Comparison of ENCODE assay signal across 8 cellular contexts in genomic region chr20:17968366-17969275, GRCh38. TPM values are rescaled to one million over a fixed set of nuclear protein-coding genes. Genes with fewer than 3 reads are reported as not detected.
DNase-seq lines count a peak whose midpoint lies in the region; ATAC-seq, FAIRE-seq and TF ChIP-seq lines count a peak whose summit lies in the region.

TSS of gene MGME1 (plus strand) at chr20:17969018. CDS start at chr20:17969860, 842 bp downstream.
TSS of gene SNX5 (minus strand) at chr20:17968794. CDS start at chr20:17968425, 369 bp downstream.

- H2AK5ac ChIP-seq in H1 (ENCODE audit: low read depth, low read length), result peak within 1 kb of the TSS; percentile 97

- peak within 1 kb of the TSS; percentile 96 for H2BK120ac ChIP-seq in H1 (replicated peaks; ENCODE audit: low read depth, low read length)

- H3K27ac Mint-ChIP-seq in memory B cell, result peak within 1 kb of the TSS; percentile 97

- peak within 1 kb of the TSS; percentile 100 for H3K27ac ChIP-seq in H1 (ENCODE audit: low read depth, low read length)

- H3K14ac ChIP-seq in H1 (ENCODE audit: insufficient read length), result peak within 1 kb of the TSS; percentile 48

- H3K4me2 ChIP-seq in H1 (ENCODE audit: insufficient read depth in 1 of 2, low read depth in 2 of 2, low read length in 2 of 2), result peak within 1 kb of the TSS; percentile 87 to 98

- peak within 1 kb of the TSS; percentile 99 for H3K4ac ChIP-seq in H1 (replicated peaks; ENCODE audit: insufficient read length, low read depth, low read length)

- no peak within 1 kb of the TSS for H2BK20ac ChIP-seq in H1 (ENCODE audit: low read length)

- POLR2A ChIA-PET in H1 (lab: Charles Lee; ENCODE audit: partially characterized antibody), result interaction anchor here (0.5 to 20.7 kb wide), 22 partner anchors 12 to 1932 kb away, joined by 3 to 424 read pairs (median 4); partner anchors contain the start of genes DSTN, OVOL2, RRBP1 and ZNF133

- no peaks in the 10 kb centered on the region for H3K27me3 ChIP-seq in H1 (replicated peaks in 1 of 4; ENCODE audit: control insufficient read depth in 3 of 4, extremely low read depth in 1 of 4, insufficient read depth in 3 of 4, low read length in 3 of 4)

- peaks cover 5 to 14% (median 10%) of the 10 kb centered on the region in 4 experiments; a peak in 6 of 7 replicates for H3K4me1 ChIP-seq in H1 (replicated peaks in 1 of 4; ENCODE audit: control insufficient read depth in 3 of 4, insufficient read depth in 4 of 4, low read length in 3 of 4)

- H3K36me3 Mint-ChIP-seq in memory B cell, result no peaks in the 10 kb centered on the region

- peaks cover 0 to 39% (median 0%) of the 10 kb centered on the region in 4 experiments; a peak in 2 of 8 replicates for H3K36me3 ChIP-seq in H1 (ENCODE audit: control insufficient read depth in 2 of 4, insufficient read depth in 4 of 4, low read length in 3 of 4)

- TF ChIP-seq POLR2A in H1 (IDR thresholded peaks at IDR 0.05; ENCODE audit: control extremely low read depth in 1 of 2, low read depth in 2 of 2, low read length in 2 of 2), result peak; percentile 97 to 98

- H3K9me3 Mint-ChIP-seq in memory B cell, result no peaks in the 10 kb centered on the region

- peaks cover 25 to 32% of the 10 kb centered on the region in 2 experiments for H4K20me1 ChIP-seq in H1 (replicated peaks in 1 of 2; ENCODE audit: control insufficient read depth in 1 of 2, insufficient read depth in 2 of 2, low read length in 2 of 2)

- no peaks in the 10 kb centered on the region for H3K27me3 Mint-ChIP-seq in memory B cell

- peak; percentile 99 for DNase-seq in COLO829 (ENCODE audit: low spot score)
- DNase-seq in HTR-8/SVneo (ENCODE audit: insufficient read length, low spot score), result peak; percentile 98
- peak; percentile 98 for DNase-seq in NOMO-1 treated with dmso at 0.1 percent for 144 hours (lab: John Stamatoyannopoulos, UW; ENCODE audit: unreplicated experiment)
- DNase-seq in activated CD8-positive, alpha-beta memory T cell treated with anti-CD3 and anti-CD28 coated beads for 48 hours (ENCODE audit: low read depth in 2 of 3, low spot score in 2 of 3), result peak; percentile 96 to 99 (median 98)
- DNase-seq in H1 (ENCODE audit: low read depth in 1 of 2, low spot score in 2 of 2), result peak; percentile 98 to 99
- peak; percentile 98 to 100 for DNase-seq in memory B cell (ENCODE audit: low spot score in 2 of 2)
- DNase-seq in stimulated activated CD8-positive, alpha-beta memory T cell treated with anti-CD3 and anti-CD28 coated beads, Interleukin-12 subunit alpha, Interleukin-12 subunit beta, amount 100 ng/mL, for 24 hours (ENCODE audit: extremely low read depth), result peak; percentile 98

- H3K9ac ChIP-seq in H1 (replicated peaks in 1 of 4; ENCODE audit: extremely low read depth in 1 of 4, low read depth in 3 of 4, low read length in 3 of 4), result peak within 1 kb of the TSS; percentile 99 to 100 (median 100)

- H2AFZ ChIP-seq in H1 (ENCODE audit: low read length), result peak within 1 kb of the TSS; percentile 20; the same call in 1 of the 2 replicates

- TF ChIP-seq CTCF in H1 (IDR thresholded peaks at IDR 0.05; ENCODE audit: control extremely low read depth in 1 of 3, insufficient read depth in 1 of 3, low read depth in 1 of 3, low read length in 3 of 3), result no peak

- TF ChIP-seq RAD21 in H1 (IDR thresholded peaks at IDR 0.05 in 1 of 2, conservative IDR thresholded peaks at IDR 0.05 in 1 of 2; ENCODE audit: low read depth in 2 of 2, low read length in 2 of 2), result no peak

- H2BK15ac ChIP-seq in H1 (ENCODE audit: low read length), result peak within 1 kb of the TSS; percentile 98; the same call in 1 of the 2 replicates

- peaks cover 74 to 97% of the 10 kb centered on the region in 2 experiments for H3K79me2 ChIP-seq in H1 (ENCODE audit: control insufficient read depth in 1 of 2, insufficient read depth in 2 of 2, low read length in 2 of 2)

- CTCF ChIA-PET in H1 (lab: Charles Lee; ENCODE audit: partially characterized antibody), result interaction anchor here (0.6 to 1.9 kb wide), 4 partner anchors 10 to 27 kb away, joined by 3 to 5 read pairs (median 4); no protein-coding TSS in a partner anchor

- peak within 1 kb of the TSS; percentile 100 for H4K8ac ChIP-seq in H1 (ENCODE audit: extremely low read depth, insufficient read depth, low read length)

- no peak within 1 kb of the TSS for H3K23ac ChIP-seq in H1 (ENCODE audit: insufficient read length)

- 1% methylated on average over 85 of the region's 96 CpGs; no CpG with 5 or more reads in 1 of the 2 experiments for WGBS in H1 (ENCODE audit: extremely low coverage in 1 of 2, insufficient coverage in 1 of 2, insufficient read length in 1 of 2, insufficient replicate concordance in 2 of 2, low coverage in 1 of 2, low lambda C conversion rate in 2 of 2, missing lambda C conversion rate in 1 of 2), 2 experiments

- H4K91ac ChIP-seq in H1 (replicated peaks; ENCODE audit: insufficient read length, low read length), result peak within 1 kb of the TSS; percentile 100

- H3K4me3 Mint-ChIP-seq in memory B cell, result peak within 1 kb of the TSS; percentile 97

- ATAC-seq in GM21367 (IDR thresholded peaks at IDR 0.05; ENCODE audit: unreplicated experiment) (peak; percentile 74), memory B cell (ENCODE audit: low read depth) (peak; percentile 76)

- TF ChIP-seq EP300 in H1 (IDR thresholded peaks at IDR 0.05; ENCODE audit: borderline replicate concordance in 1 of 2, low read depth in 2 of 2, low read length in 2 of 2), result no peak

- FAIRE-seq in HTR-8/SVneo (lab: Jason Lieb, UNC) (peak; percentile 83), H1 (lab: Jason Lieb, UNC) (no peak)

- H3K56ac ChIP-seq in H1 (replicated peaks; ENCODE audit: insufficient read length, low read depth, low read length), result peak within 1 kb of the TSS; percentile 98

- H4K5ac ChIP-seq in H1 (ENCODE audit: insufficient read length, low read depth, low read length), result peak within 1 kb of the TSS; percentile 100

- peaks cover 45% of the 10 kb centered on the region for H3K4me1 Mint-ChIP-seq in memory B cell

- peaks cover 14% of the 10 kb centered on the region for H3K23me2 ChIP-seq in H1 (ENCODE audit: low read depth, low read length)

- H3K18ac ChIP-seq in H1 (ENCODE audit: extremely low read depth, low read length), result peak within 1 kb of the TSS; percentile 99

- peak within 1 kb of the TSS; percentile 77 to 99 (median 91) for H3K4me3 ChIP-seq in H1 (ENCODE audit: extremely low read depth in 1 of 4, insufficient read depth in 2 of 4, low read depth in 3 of 4, low read length in 4 of 4)

- H3K79me1 ChIP-seq in H1 (ENCODE audit: low read depth, low read length), result 0 out of 2 replicates have a peak, but pooled peaks cover 3% of the 10 kb centered on the region

- H2BK12ac ChIP-seq in H1 (ENCODE audit: low read depth, low read length), result peak within 1 kb of the TSS; percentile 98; the same call in 1 of the 2 replicates

- H2BK5ac ChIP-seq in H1 (ENCODE audit: low read depth, low read length), result peak within 1 kb of the TSS; percentile 100

- H3K9me3 ChIP-seq in H1 (ENCODE audit: insufficient read depth in 2 of 2, low read depth in 1 of 2, low read length in 1 of 2), result no peaks in the 10 kb centered on the region

TF ChIP-seq in H1, 55 proteins besides CTCF, POLR2A, EP300 and RAD21 (continues in another document):
- TF ChIP-seq TBP (IDR thresholded peaks at IDR 0.05; ENCODE audit: low read depth, low read length), result peak; percentile 96
- TF ChIP-seq USF2 (IDR thresholded peaks at IDR 0.05; ENCODE audit: low read length), result peak; percentile 60
- TF ChIP-seq SIX5 (IDR thresholded peaks at IDR 0.05; ENCODE audit: low read depth, low read length), result no peak
- no peak for TF ChIP-seq SIRT6 (IDR thresholded peaks at IDR 0.05; ENCODE audit: low read length)
- peak; percentile 9; the same call in 1 of the 2 replicates for TF ChIP-seq EGR1 (IDR thresholded peaks at IDR 0.05; ENCODE audit: borderline replicate concordance, low read depth, low read length)
- no peak for TF ChIP-seq RXRA (IDR thresholded peaks at IDR 0.05; ENCODE audit: insufficient read depth, low read depth, low read length)
- peak; percentile 94 for TF ChIP-seq BRCA1 (IDR thresholded peaks at IDR 0.05; ENCODE audit: low read depth, low read length)
- peak; percentile 88 for TF ChIP-seq E2F6 (IDR thresholded peaks at IDR 0.05)
- no peak for TF ChIP-seq KDM1A (IDR thresholded peaks at IDR 0.05; ENCODE audit: borderline replicate concordance, low read length)

RNA-seq across cellular contexts. Expression of gene MGME1, which starts in this region (rescaled TPM):
- total RNA-seq in H1 (2021; fragmentation: NEBNext Ultra II Directional; extraction: Animal tissue kit (Norgen Biotek cat#: 25700)), result 56.3 and 59.0 TPM in 2 replicates
- polyA plus RNA-seq in H1 (2011; rRNA removed), result 13.7 and 27.7 TPM in 2 replicates
- polyA plus RNA-seq in H1 (2011; cell fraction: cytosol; rRNA removed), result 26.3 TPM
- 10.6 TPM for polyA plus RNA-seq in H1 (2011; cell fraction: nucleus; rRNA removed)
- polyA plus RNA-seq in H1 (2012, experiment 1 of 2), result 41.6 to 71.7 TPM (median 46.4 TPM) in 4 replicates
- 8.8 TPM for polyA plus RNA-seq in H1 (2012, experiment 2 of 2)
- polyA plus RNA-seq in H1 (2013, experiment 1 of 2), result 34.4 TPM
- 35.2 TPM for polyA plus RNA-seq in H1 (2013, experiment 2 of 2)
- polyA minus RNA-seq in H1 (2011; rRNA and poly(A)+ RNA removed), result 29.0 and 31.2 TPM in 2 replicates
- 36.3 TPM for polyA minus RNA-seq in H1 (2011; cell fraction: cytosol; rRNA and poly(A)+ RNA removed)
- 31.8 TPM for polyA minus RNA-seq in H1 (2011; cell fraction: nucleus; rRNA and poly(A)+ RNA removed)

RNA-seq across cellular contexts. Expression of gene SNX5, which starts in this region (rescaled TPM):
- 181 and 194 TPM in 2 replicates for total RNA-seq in H1 (2021; fragmentation: NEBNext Ultra II Directional; extraction: Animal tissue kit (Norgen Biotek cat#: 25700))
- polyA plus RNA-seq in H1 (2011; rRNA removed), result 140 and 155 TPM in 2 replicates
- polyA plus RNA-seq in H1 (2011; cell fraction: cytosol; rRNA removed), result 179 TPM
- polyA plus RNA-seq in H1 (2011; cell fraction: nucleus; rRNA removed), result 236 TPM
- 129 to 235 TPM (median 148 TPM) in 4 replicates for polyA plus RNA-seq in H1 (2012, experiment 1 of 2)
- polyA plus RNA-seq in H1 (2012, experiment 2 of 2), result 34.5 TPM
- polyA plus RNA-seq in H1 (2013, experiment 1 of 2), result 213 TPM
- 198 TPM for polyA plus RNA-seq in H1 (2013, experiment 2 of 2)
- polyA minus RNA-seq in H1 (2011; rRNA and poly(A)+ RNA removed), result 163 and 196 TPM in 2 replicates
- 156 TPM for polyA minus RNA-seq in H1 (2011; cell fraction: cytosol; rRNA and poly(A)+ RNA removed)
- polyA minus RNA-seq in H1 (2011; cell fraction: nucleus; rRNA and poly(A)+ RNA removed), result 471 TPM

Comparison
In these comparisons a context has a peak if more than half of its experiments do, and no peak if none do; other contexts are left out.
1. Peak in every context shown above with its lines: DNase-seq, ATAC-seq, H3K4me3 ChIP-seq and H3K27ac ChIP-seq.